ENCODE assay signal across 21 cellular contexts in genomic region chr16:89612415-89612814, GRCh38. TPM values are rescaled to one million over a fixed set of nuclear protein-coding genes. Genes with fewer than 3 reads are reported as not detected.
DNase-seq lines count a peak whose midpoint lies in the region; ATAC-seq, FAIRE-seq and TF ChIP-seq lines count a peak whose summit lies in the region.
"Had no signal": no experiment of that assay in that cellular context is flagged by ENCODE, and none has a peak within 500 bp of the region (broad histone marks: within the 10 kb centered on the region; RNA-seq: fewer than 3 reads in every experiment).

No MANE protein-coding gene starts in this region.

- WGBS in K562 (ENCODE audit: insufficient coverage, low coverage, missing lambda C conversion rate), result 65% methylated on average over 15 of the region's 15 CpGs

- ATAC-seq in K562, result no peak
- ATAC-seq in natural killer cell, result no peak
- ATAC-seq: GM23338 had no signal

- H3K9me3 Mint-ChIP-seq in neural progenitor cell (peaks cover 2% of the 10 kb centered on the region), CD14-positive monocyte (peaks cover 0 to 5% (median 0%) of the 10 kb centered on the region in 7 donors), natural killer cell (peaks cover 2 to 3% of the 10 kb centered on the region in 2 donors)
- H3K9me3 Mint-ChIP-seq: HFFc6 had no signal

- no peak overlapping the region for H3K9ac ChIP-seq in BLaER1 treated with 17β-estradiol and CSF1 and Interleukin-3, amounts not matched to agents 10 nM and 100 nM
- H3K9ac ChIP-seq in K562 (ENCODE audit: insufficient read depth in 1 of 2, low read depth in 2 of 2, low read length in 2 of 2) (no peak overlapping the region), neural progenitor cell (no peak overlapping the region)

- in situ Hi-C loops in K562 (cut with MboI), result no loop called here
- in situ Hi-C loops in ACHN (cut with HindIII; ENCODE audit: low pct_ligation_motif_present, low pct_unique_long_range_greater_than_20kb, low sequenced_read_pairs), result no loop called here

- peaks cover 0 to 10% (median 0%) of the 10 kb centered on the region in 11 experiments; a peak in 2 of 22 replicates for H4K20me1 ChIP-seq in BLaER1 treated with 17β-estradiol and CSF1 and Interleukin-3, amounts not matched to agents 10 nM and 100 nM
- H4K20me1 ChIP-seq in K562 (replicated peaks; ENCODE audit: control insufficient read depth, insufficient read depth, low read length) (no peaks in the 10 kb centered on the region), neural progenitor cell (ENCODE audit: low read depth) (no peaks in the 10 kb centered on the region)

- no peak for TF ChIP-seq POLR2A in K562 (conservative IDR thresholded peaks at IDR 0.05)

- H3K4me1 Mint-ChIP-seq in neural progenitor cell (peaks cover 24% of the 10 kb centered on the region), CD14-positive monocyte (no peaks in the 10 kb centered on the region), natural killer cell (peaks cover 12 to 14% of the 10 kb centered on the region in 2 donors)

- no peak overlapping the region for H3K4me3 ChIP-seq in BLaER1 treated with 17β-estradiol and CSF1 and Interleukin-3, amounts not matched to agents 10 nM and 100 nM
- H3K4me3 ChIP-seq in K562 (no peak overlapping the region), neural progenitor cell (no peak overlapping the region), SJCRH30 (no peak overlapping the region)
- H3K4me3 ChIP-seq: GM23338 had no signal

- no peak for FAIRE-seq in K562 (lab: Jason Lieb, UNC)
- FAIRE-seq: G401.6, GM12891, GM18507, H54 had no signal

- no peak for TF ChIP-seq EP300 in K562 (IDR thresholded peaks at IDR 0.05; ENCODE audit: low read length)

- H3K36me3 ChIP-seq in BLaER1 treated with 17β-estradiol and CSF1 and Interleukin-3, amounts not matched to agents 10 nM and 100 nM, result no peaks in the 10 kb centered on the region
- no peaks in the 10 kb centered on the region for H3K36me3 ChIP-seq in KOPT-K1 (ENCODE audit: insufficient read depth, low read length)
- H3K36me3 ChIP-seq in K562 (ENCODE audit: control insufficient read depth, insufficient read depth, low read length), result no peaks in the 10 kb centered on the region
- H3K36me3 ChIP-seq in neural progenitor cell, result no peaks in the 10 kb centered on the region
- no peaks in the 10 kb centered on the region for H3K36me3 ChIP-seq in SJCRH30

- no peaks in the 10 kb centered on the region for H3K9me1 ChIP-seq in K562 (ENCODE audit: control insufficient read depth, insufficient read depth, low read length)

- H2AFZ ChIP-seq in K562 (ENCODE audit: low read depth, low read length) (no peak overlapping the region), neural progenitor cell (replicated peaks) (no peak overlapping the region)
- H2AFZ ChIP-seq: GM23338 had no signal

- peak overlapping the region; percentile 75 for H3K27ac Mint-ChIP-seq in neural progenitor cell
- H3K27ac Mint-ChIP-seq in CD14-positive monocyte, result no peak overlapping the region
- H3K27ac Mint-ChIP-seq in natural killer cell, result no peak overlapping the region
- H3K27ac Mint-ChIP-seq: GM23338, HFFc6 had no signal

- H3K4me1 ChIP-seq in BLaER1 treated with 17β-estradiol and CSF1 and Interleukin-3, amounts not matched to agents 10 nM and 100 nM, result peaks cover 31 to 100% (median 75%) of the 10 kb centered on the region in 10 experiments
- peaks cover 16 to 61% of the 10 kb centered on the region in 2 experiments; a peak in 4 of 5 replicates for H3K4me1 ChIP-seq in K562 (replicated peaks in 1 of 2; ENCODE audit: control insufficient read depth in 2 of 2, insufficient read depth in 2 of 2, low read length in 2 of 2)
- H3K4me1 ChIP-seq in neural progenitor cell, result peaks cover 9% of the 10 kb centered on the region
- H3K4me1 ChIP-seq in SJCRH30, result peaks cover 13% of the 10 kb centered on the region

- no peaks in the 10 kb centered on the region for H3K36me3 Mint-ChIP-seq in neural progenitor cell
- H3K36me3 Mint-ChIP-seq in CD14-positive monocyte, result no peaks in the 10 kb centered on the region
- no peaks in the 10 kb centered on the region for H3K36me3 Mint-ChIP-seq in natural killer cell
- H3K36me3 Mint-ChIP-seq: CD4-positive, CD25-positive, alpha-beta regulatory T cell; CD8-positive, alpha-beta memory T cell had no signal

- H3K4me2 ChIP-seq in BLaER1 treated with 17β-estradiol and CSF1 and Interleukin-3, amounts not matched to agents 10 nM and 100 nM, result peak overlapping the region in 7 of 11 experiments; percentile 73 to 98 (median 92); a peak in 12 of 22 replicates
- H3K4me2 ChIP-seq in K562 (ENCODE audit: insufficient read depth, low read length) (no peak overlapping the region), neural progenitor cell (no peak overlapping the region)
- H3K4me2 ChIP-seq: GM23338 had no signal

- TF ChIP-seq CTCF in K562 (IDR thresholded peaks at IDR 0.05 in 2 of 3, conservative IDR thresholded peaks at IDR 0.05 in 1 of 3; ENCODE audit: insufficient read depth in 2 of 3, low read depth in 1 of 3, low read length in 3 of 3), result no peak
- no peak for TF ChIP-seq CTCF in neural progenitor cell (IDR thresholded peaks at IDR 0.05)
- no peak for TF ChIP-seq CTCF in CD14-positive monocyte (IDR thresholded peaks at IDR 0.05)
- TF ChIP-seq CTCF in natural killer cell (IDR thresholded peaks at IDR 0.05), result no peak

- TF ChIP-seq RAD21 in K562 (CRISPR knock-in tag; conservative IDR thresholded peaks at IDR 0.05 in 1 of 2, IDR thresholded peaks at IDR 0.05 in 1 of 2), result no peak

- H3K27ac ChIP-seq in BLaER1 treated with 17β-estradiol and CSF1 and Interleukin-3, amounts not matched to agents 10 nM and 100 nM, result peak overlapping the region in 4 of 11 experiments; percentile 25 to 71 (median 61); a peak in 4 of 22 replicates
- H3K27ac ChIP-seq in KOPT-K1 (ENCODE audit: low read depth, low read length, poor library complexity, severe bottlenecking) (peak overlapping the region; percentile 58), K562 (ENCODE audit: extremely low read depth, low read depth, low read length) (no peak overlapping the region), neural progenitor cell (no peak overlapping the region), SJCRH30 (no peak overlapping the region)
- H3K27ac ChIP-seq: HL-60 had no signal

- intact Hi-C loops in K562 (cut with micrococcal nuclease) (no loop called here), CD14-positive monocyte (cut with micrococcal nuclease) (no loop called here), natural killer cell (cut with micrococcal nuclease) (no loop called here)

- BruUV-seq in K562 (replicated peaks; lab: Mats Ljungman, UMichigan), result no TSS peak

- H3K27me3 Mint-ChIP-seq in neural progenitor cell (ENCODE audit: insufficient read depth, low read depth) (peaks cover 15% of the 10 kb centered on the region), CD14-positive monocyte (ENCODE audit: low read depth in 3 of 3) (peaks cover 6 to 15% (median 6%) of the 10 kb centered on the region in 3 donors), natural killer cell (ENCODE audit: low read depth in 2 of 2) (peaks cover 0 to 7% of the 10 kb centered on the region in 2 donors)
- H3K27me3 Mint-ChIP-seq: CD4-positive, CD25-positive, alpha-beta regulatory T cell had no signal

- peaks cover 0 to 43% (median 0%) of the 10 kb centered on the region in 11 experiments; a peak in 7 of 22 replicates for H3K27me3 ChIP-seq in BLaER1 treated with 17β-estradiol and CSF1 and Interleukin-3, amounts not matched to agents 10 nM and 100 nM
- H3K27me3 ChIP-seq in K562 (ENCODE audit: control insufficient read depth in 2 of 2, insufficient read depth in 2 of 2, low read length in 2 of 2), result no peaks in the 10 kb centered on the region
- no peaks in the 10 kb centered on the region for H3K27me3 ChIP-seq in neural progenitor cell
- H3K27me3 ChIP-seq in SJCRH30, result no peaks in the 10 kb centered on the region

- no peaks in the 10 kb centered on the region for H3K9me3 ChIP-seq in BLaER1 treated with 17β-estradiol and CSF1 and Interleukin-3, amounts not matched to agents 10 nM and 100 nM (replicated peaks in 1 of 11)
- H3K9me3 ChIP-seq in KOPT-K1 (ENCODE audit: insufficient read depth, low read length, poor library complexity, severe bottlenecking), result no peaks in the 10 kb centered on the region
- no peaks in the 10 kb centered on the region for H3K9me3 ChIP-seq in K562 (replicated peaks; ENCODE audit: control insufficient read depth, insufficient read depth, low read depth, low read length)
- H3K9me3 ChIP-seq in neural progenitor cell (ENCODE audit: low read depth), result no peaks in the 10 kb centered on the region
- H3K9me3 ChIP-seq in SJCRH30 (replicated peaks), result no peaks in the 10 kb centered on the region

- H3K4me3 Mint-ChIP-seq in neural progenitor cell (peak overlapping the region; percentile 74), CD14-positive monocyte (no peak overlapping the region), natural killer cell (no peak overlapping the region)
- H3K4me3 Mint-ChIP-seq: CD8-positive, alpha-beta memory T cell; HFFc6 had no signal

- POLR2A ChIA-PET in K562 (lab: Yijun Ruan, JAX), result no interaction called here

- DNase-seq in K562 (ENCODE audit: extremely low read depth in 1 of 4, low spot score in 3 of 4), result no peak
- no peak for DNase-seq in neural progenitor cell (ENCODE audit: low spot score)
- DNase-seq in CD14-positive monocyte (ENCODE audit: low spot score), result no peak
- DNase-seq in ACHN, result no peak
- no peak for DNase-seq in SJCRH30
- no peak for DNase-seq in natural killer cell
- DNase-seq: CD4-positive, CD25-positive, alpha-beta regulatory T cell; CD8-positive, alpha-beta memory T cell; COR-L47; HCEC 1CT; HFFc6 had no signal

- no peaks in the 10 kb centered on the region for H3F3A ChIP-seq in neural progenitor cell (ENCODE audit: low read depth)

- CTCF ChIA-PET in K562 (lab: Yijun Ruan, JAX; ENCODE audit: low intra/inter-chr PET ratio), result no interaction called here

- H3K79me2 ChIP-seq in K562 (ENCODE audit: control insufficient read depth, insufficient read depth, low read length), result no peaks in the 10 kb centered on the region
- H3K79me2 ChIP-seq in neural progenitor cell (ENCODE audit: low read depth), result no peaks in the 10 kb centered on the region

RNA-seq across cellular contexts. Expression of gene DPEP1, which starts 1.0 kb away (rescaled TPM):
- total RNA-seq in K562 (2011; cell fraction: chromatin; rRNA removed; ENCODE audit: low replicate concordance), result 0.23 TPM in 1 of 2 replicates, not detected in the other
- 0.67 and 1.3 TPM in 2 replicates for total RNA-seq in K562 (2011; cell fraction: nucleolus; rRNA removed)
- total RNA-seq in K562 (2011; cell fraction: nucleoplasm; rRNA removed), result 0.46 TPM in 1 of 2 replicates, not detected in the other
- total RNA-seq in K562 (2014; rRNA removed), result 0.14 TPM in 1 of 2 replicates, not detected in the other
- total RNA-seq in K562 (2014; rRNA removed; fragmentation: Illumina TruSeq; extraction: Trizol), result not detected in 2 replicates
- total RNA-seq in K562 (2015; rRNA removed; fragmentation: Illumina TruSeq; extraction: Trizol), result not detected in 2 replicates
- 0.20 and 0.22 TPM in 2 replicates for total RNA-seq in K562 (2021)
- polyA plus RNA-seq in K562 (2011; rRNA removed), result 0.31 and 0.34 TPM in 2 replicates
- polyA plus RNA-seq in K562 (2011; cell fraction: cytosol; rRNA removed), result 0.22 and 1.2 TPM in 2 replicates
- 1.1 TPM in 2 replicates for polyA plus RNA-seq in K562 (2011; cell fraction: nucleus; rRNA removed)
- polyA plus RNA-seq in K562 (2012), result 0.17 and 0.21 TPM in 2 replicates
- 0.08 TPM in 1 of 2 replicates, not detected in the other for polyA plus RNA-seq in K562 (2014; fragmentation: Illumina TruSeq; extraction: Trizol)
- not detected for polyA plus RNA-seq in K562 (2014; fragmentation: Nextera tagmentation; extraction: Ambion mirVana)
- 0.18 TPM in 1 of 2 replicates, not detected in the other for polyA plus RNA-seq in K562 (2014; rRNA removed)
- polyA minus RNA-seq in K562 (2011; rRNA and poly(A)+ RNA removed), result not detected in 2 replicates
- polyA minus RNA-seq in K562 (2011; cell fraction: cytosol; rRNA and poly(A)+ RNA removed), result not detected in 2 replicates
- polyA minus RNA-seq in K562 (2011; cell fraction: nucleus; rRNA and poly(A)+ RNA removed), result not detected in 2 replicates
- total RNA-seq in neural progenitor cell (ENCODE audit: low replicate concordance), result 0.24 and 0.74 TPM in 2 replicates
- not detected for polyA plus RNA-seq in CD14-positive monocyte
- total RNA-seq in SJCRH30 (2014; rRNA removed; shearing (Covaris generic)), result 1.6 and 1.7 TPM in 2 replicates
- not detected for total RNA-seq in natural killer cell
- total RNA-seq: CD4-positive, CD25-positive, alpha-beta regulatory T cell; CD8-positive, alpha-beta memory T cell; HFFc6; HT1080 had no signal
- polyA plus RNA-seq: BJ; CD4-positive, CD25-positive, alpha-beta regulatory T cell; CD8-positive, alpha-beta memory T cell had no signal

RNA-seq across cellular contexts. Expression of gene CPNE7, which starts 36.9 kb away (rescaled TPM):
- 170 and 336 TPM in 2 replicates for total RNA-seq in K562 (2011; cell fraction: chromatin; rRNA removed; ENCODE audit: low replicate concordance)
- total RNA-seq in K562 (2011; cell fraction: nucleolus; rRNA removed), result 170 and 181 TPM in 2 replicates
- total RNA-seq in K562 (2011; cell fraction: nucleoplasm; rRNA removed), result 123 and 131 TPM in 2 replicates
- 46.8 and 63.6 TPM in 2 replicates for total RNA-seq in K562 (2014; rRNA removed)
- total RNA-seq in K562 (2014; rRNA removed; fragmentation: Illumina TruSeq; extraction: Trizol), result 16.2 and 18.8 TPM in 2 replicates
- total RNA-seq in K562 (2015; rRNA removed; fragmentation: Illumina TruSeq; extraction: Trizol), result 16.9 and 18.5 TPM in 2 replicates
- 58.8 and 73.4 TPM in 2 replicates for total RNA-seq in K562 (2021)
- 32.7 and 33.6 TPM in 2 replicates for polyA plus RNA-seq in K562 (2011; rRNA removed)
- 19.6 and 36.0 TPM in 2 replicates for polyA plus RNA-seq in K562 (2011; cell fraction: cytosol; rRNA removed)
- 330 and 699 TPM in 2 replicates for polyA plus RNA-seq in K562 (2011; cell fraction: nucleus; rRNA removed)
- polyA plus RNA-seq in K562 (2012), result 44.5 and 48.7 TPM in 2 replicates
- 31.5 and 39.1 TPM in 2 replicates for polyA plus RNA-seq in K562 (2014; fragmentation: Illumina TruSeq; extraction: Trizol)
- polyA plus RNA-seq in K562 (2014; fragmentation: Nextera tagmentation; extraction: Ambion mirVana), result 1 to 10 TPM in 1 of 2 experiments, under 1 TPM in 1; 0.30 to 1.9 TPM
- 67.3 and 78.1 TPM in 2 replicates for polyA plus RNA-seq in K562 (2014; rRNA removed)
- 9.2 TPM in 2 replicates for polyA minus RNA-seq in K562 (2011; rRNA and poly(A)+ RNA removed)
- polyA minus RNA-seq in K562 (2011; cell fraction: cytosol; rRNA and poly(A)+ RNA removed), result 10.7 and 11.9 TPM in 2 replicates
- polyA minus RNA-seq in K562 (2011; cell fraction: nucleus; rRNA and poly(A)+ RNA removed), result 34.3 and 47.3 TPM in 2 replicates
- total RNA-seq in neural progenitor cell (ENCODE audit: low replicate concordance), result 5.2 and 21.1 TPM in 2 replicates
- not detected for polyA plus RNA-seq in CD14-positive monocyte
- total RNA-seq in SJCRH30 (2014; rRNA removed; shearing (Covaris generic)), result not detected in 2 replicates
- total RNA-seq in natural killer cell, result 1 to 10 TPM; 1.1 to 1.8 (median 1.2) TPM

RNA-seq across cellular contexts. Expression of gene CHMP1A, which starts 45.1 kb away (rescaled TPM):
- 34.5 and 132 TPM in 2 replicates for total RNA-seq in K562 (2011; cell fraction: chromatin; rRNA removed; ENCODE audit: low replicate concordance)
- total RNA-seq in K562 (2011; cell fraction: nucleolus; rRNA removed), result 88.4 and 95.0 TPM in 2 replicates
- 50.6 and 56.7 TPM in 2 replicates for total RNA-seq in K562 (2011; cell fraction: nucleoplasm; rRNA removed)
- total RNA-seq in K562 (2014; rRNA removed), result 64.5 and 76.7 TPM in 2 replicates
- 17.2 and 22.0 TPM in 2 replicates for total RNA-seq in K562 (2014; rRNA removed; fragmentation: Illumina TruSeq; extraction: Trizol)
- total RNA-seq in K562 (2015; rRNA removed; fragmentation: Illumina TruSeq; extraction: Trizol), result 45.4 and 48.3 TPM in 2 replicates
- total RNA-seq in K562 (2021), result 79.6 and 79.9 TPM in 2 replicates
- polyA plus RNA-seq in K562 (2011; rRNA removed), result 45.2 and 53.9 TPM in 2 replicates
- polyA plus RNA-seq in K562 (2011; cell fraction: cytosol; rRNA removed), result 58.4 and 113 TPM in 2 replicates
- 80.8 and 127 TPM in 2 replicates for polyA plus RNA-seq in K562 (2011; cell fraction: nucleus; rRNA removed)
- 49.1 and 58.8 TPM in 2 replicates for polyA plus RNA-seq in K562 (2012)
- 40.9 and 55.6 TPM in 2 replicates for polyA plus RNA-seq in K562 (2014; fragmentation: Illumina TruSeq; extraction: Trizol)
- polyA plus RNA-seq in K562 (2014; fragmentation: Nextera tagmentation; extraction: Ambion mirVana), result 1 to 10 TPM in 1 of 2 experiments, under 1 TPM in 1; 0.83 to 3.3 TPM
- polyA plus RNA-seq in K562 (2014; rRNA removed), result 74.2 and 83.1 TPM in 2 replicates
- polyA minus RNA-seq in K562 (2011; rRNA and poly(A)+ RNA removed), result 20.8 and 35.5 TPM in 2 replicates
- polyA minus RNA-seq in K562 (2011; cell fraction: cytosol; rRNA and poly(A)+ RNA removed), result 45.2 and 46.4 TPM in 2 replicates
- polyA minus RNA-seq in K562 (2011; cell fraction: nucleus; rRNA and poly(A)+ RNA removed), result 19.0 and 21.8 TPM in 2 replicates
- total RNA-seq in neural progenitor cell (ENCODE audit: low replicate concordance), result 34.6 and 78.5 TPM in 2 replicates
- 10 to 100 TPM; 57.3 to 76.6 TPM for polyA plus RNA-seq in CD14-positive monocyte
- total RNA-seq in SJCRH30 (2014; rRNA removed; shearing (Covaris generic)), result 71.1 and 75.6 TPM in 2 replicates
- total RNA-seq in natural killer cell, result 100 to 1,000 TPM; 124 to 135 (median 134) TPM

RNA-seq across cellular contexts. Expression of gene SPATA33, which starts 45.2 kb away (rescaled TPM):
- total RNA-seq in K562 (2011; cell fraction: chromatin; rRNA removed; ENCODE audit: low replicate concordance), result 39.5 and 51.6 TPM in 2 replicates
- total RNA-seq in K562 (2011; cell fraction: nucleolus; rRNA removed), result 25.5 and 30.5 TPM in 2 replicates
- total RNA-seq in K562 (2011; cell fraction: nucleoplasm; rRNA removed), result 30.6 and 33.0 TPM in 2 replicates
- total RNA-seq in K562 (2014; rRNA removed) (9.7 and 14.0 TPM in 2 replicates), K562 (2014; rRNA removed; fragmentation: Illumina TruSeq; extraction: Trizol) (10.5 and 11.8 TPM in 2 replicates), K562 (2015; rRNA removed; fragmentation: Illumina TruSeq; extraction: Trizol) (11.2 and 14.9 TPM in 2 replicates), K562 (2021) (18.2 and 19.7 TPM in 2 replicates), neural progenitor cell (ENCODE audit: low replicate concordance) (9.3 and 14.1 TPM in 2 replicates), natural killer cell (10 to 100 TPM in 1 of 3 donors, 1 to 10 TPM in 2; 6.5 to 11.9 (median 8.4) TPM)
- polyA plus RNA-seq in K562 (2011; rRNA removed) (9.8 and 11.8 TPM in 2 replicates), K562 (2014; fragmentation: Illumina TruSeq; extraction: Trizol) (15.6 and 20.0 TPM in 2 replicates), K562 (2014; fragmentation: Nextera tagmentation; extraction: Ambion mirVana) (1 to 10 TPM; 4.0 to 5.4 TPM), K562 (2014; rRNA removed) (16.4 and 18.1 TPM in 2 replicates), CD14-positive monocyte (1 to 10 TPM; 1.4 to 1.8 TPM)
- 10.3 and 12.0 TPM in 2 replicates for polyA plus RNA-seq in K562 (2011; cell fraction: cytosol; rRNA removed)
- polyA plus RNA-seq in K562 (2011; cell fraction: nucleus; rRNA removed), result 26.2 and 27.8 TPM in 2 replicates
- polyA plus RNA-seq in K562 (2012), result 13.1 and 14.5 TPM in 2 replicates
- 7.6 and 7.7 TPM in 2 replicates for polyA minus RNA-seq in K562 (2011; rRNA and poly(A)+ RNA removed)
- polyA minus RNA-seq in K562 (2011; cell fraction: cytosol; rRNA and poly(A)+ RNA removed), result 4.0 and 5.6 TPM in 2 replicates
- polyA minus RNA-seq in K562 (2011; cell fraction: nucleus; rRNA and poly(A)+ RNA removed), result 6.1 and 8.0 TPM in 2 replicates
- 9.9 and 12.7 TPM in 2 replicates for total RNA-seq in SJCRH30 (2014; rRNA removed; shearing (Covaris generic))

RNA-seq across cellular contexts. Expression of gene RPL13, which starts 51.9 kb away (rescaled TPM):
- 190 and 375 TPM in 2 replicates for total RNA-seq in K562 (2011; cell fraction: chromatin; rRNA removed; ENCODE audit: low replicate concordance)
- 1,145 and 1,282 TPM in 2 replicates for total RNA-seq in K562 (2011; cell fraction: nucleolus; rRNA removed)
- total RNA-seq in K562 (2011; cell fraction: nucleoplasm; rRNA removed), result 741 and 1,472 TPM in 2 replicates
- total RNA-seq in K562 (2014; rRNA removed), result 6,042 and 8,261 TPM in 2 replicates
- total RNA-seq in K562 (2014; rRNA removed; fragmentation: Illumina TruSeq; extraction: Trizol), result 916 and 1,208 TPM in 2 replicates
- 2,074 and 2,169 TPM in 2 replicates for total RNA-seq in K562 (2015; rRNA removed; fragmentation: Illumina TruSeq; extraction: Trizol)
- total RNA-seq in K562 (2021), result 2,859 and 3,283 TPM in 2 replicates
- polyA plus RNA-seq in K562 (2011; rRNA removed), result 1,633 and 2,887 TPM in 2 replicates
- 3,426 and 8,334 TPM in 2 replicates for polyA plus RNA-seq in K562 (2011; cell fraction: cytosol; rRNA removed)
- 2,104 and 2,686 TPM in 2 replicates for polyA plus RNA-seq in K562 (2011; cell fraction: nucleus; rRNA removed)
- 2,765 and 5,488 TPM in 2 replicates for polyA plus RNA-seq in K562 (2012)
- 1,258 and 1,518 TPM in 2 replicates for polyA plus RNA-seq in K562 (2014; fragmentation: Illumina TruSeq; extraction: Trizol)
- polyA plus RNA-seq in K562 (2014; fragmentation: Nextera tagmentation; extraction: Ambion mirVana), result 100 to 1,000 TPM; 227 to 348 TPM
- polyA plus RNA-seq in K562 (2014; rRNA removed), result 4,293 and 4,381 TPM in 2 replicates
- polyA minus RNA-seq in K562 (2011; rRNA and poly(A)+ RNA removed), result 413 and 474 TPM in 2 replicates
- polyA minus RNA-seq in K562 (2011; cell fraction: cytosol; rRNA and poly(A)+ RNA removed), result 1,370 and 2,343 TPM in 2 replicates
- 505 and 641 TPM in 2 replicates for polyA minus RNA-seq in K562 (2011; cell fraction: nucleus; rRNA and poly(A)+ RNA removed)
- total RNA-seq in neural progenitor cell (ENCODE audit: low replicate concordance), result 1,914 and 5,602 TPM in 2 replicates
- 1,000 to 10,000 TPM; 1,251 to 1,329 TPM for polyA plus RNA-seq in CD14-positive monocyte
- 5,665 and 6,596 TPM in 2 replicates for total RNA-seq in SJCRH30 (2014; rRNA removed; shearing (Covaris generic))
- 1,000 to 10,000 TPM; 1,286 to 1,549 (median 1,294) TPM for total RNA-seq in natural killer cell

Comparison
In these comparisons a context has a peak if more than half of its experiments do, and no peak if none do; other contexts are left out.
1. H3K4me2 ChIP-seq: peak in BLaER1 treated with 17β-estradiol and CSF1 and Interleukin-3, amounts not matched to agents 10 nM and 100 nM (7 of 11); none in K562 (single experiment) and neural progenitor cell (single experiment).